Comparison of ENCODE assay signal across 23 cellular contexts in the genomic region with DNA sequence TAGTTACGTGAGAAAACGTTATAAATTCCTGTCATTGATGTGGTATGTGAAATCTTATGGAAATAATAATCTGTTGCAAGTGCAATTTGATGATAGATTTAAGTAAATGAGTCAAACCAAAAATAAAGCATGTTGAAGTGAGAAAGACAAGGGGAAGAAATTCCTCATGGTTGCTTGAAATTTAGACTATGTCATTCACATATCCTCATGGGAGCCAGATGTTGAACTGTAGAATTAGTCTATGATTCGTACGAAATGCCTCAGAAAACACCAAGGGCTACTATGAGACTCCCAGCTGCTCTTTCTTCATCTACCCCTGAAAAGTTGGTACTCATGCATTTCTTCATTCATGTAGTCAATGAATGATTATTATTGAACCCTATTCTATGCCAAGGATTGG. TPM values are rescaled to one million over a fixed set of nuclear protein-coding genes. Genes with fewer than 3 reads are reported as not detected.
"Had no signal": no experiment of that assay in that cellular context is flagged by ENCODE, and none has a peak within 500 bp of the region (broad histone marks: within the 10 kb centered on the region; RNA-seq: fewer than 3 reads in every experiment).

No MANE protein-coding gene starts in this region.

- H3K9me3 ChIP-seq: gastroesophageal sphincter, mucosa of descending colon, neutrophil, tibial artery, upper lobe of left lung, uterus had no signal

- H3K36me3 ChIP-seq: gastroesophageal sphincter, neutrophil, tibial artery, upper lobe of left lung, uterus had no signal

- H3K36me3 Mint-ChIP-seq: naive thymus-derived CD8-positive, alpha-beta T cell had no signal

- H3K27ac Mint-ChIP-seq: naive thymus-derived CD8-positive, alpha-beta T cell; stimulated activated naive CD8-positive, alpha-beta T cell treated with anti-CD3 and anti-CD28 coated beads, Interleukin-15, Interleukin-2, amounts not matched to agents 100 ng/mL and 50 ng/mL, for 24 hours had no signal

- H3K9me3 Mint-ChIP-seq: naive thymus-derived CD8-positive, alpha-beta T cell; stimulated activated naive CD8-positive, alpha-beta T cell treated with anti-CD3 and anti-CD28 coated beads, Interleukin-15, Interleukin-2, amounts not matched to agents 100 ng/mL and 50 ng/mL, for 24 hours had no signal

- H3K4me3 ChIP-seq: dorsolateral prefrontal cortex, gastroesophageal sphincter, mucosa of descending colon, skin epidermis, tibial artery, upper lobe of left lung, uterus had no signal

- H3K4me1 ChIP-seq: gastroesophageal sphincter, tibial artery, upper lobe of left lung, uterus had no signal

- ATAC-seq: gastroesophageal sphincter; left lobe of liver; mucosa of descending colon; naive thymus-derived CD8-positive, alpha-beta T cell; sciatic nerve had no signal

- DNase-seq: cortex of kidney; dorsolateral prefrontal cortex; effector CD8-positive, alpha-beta T cell; glutamatergic neuron; islet precursor cell; mammary epithelial cell; mucosa of descending colon; naive thymus-derived CD8-positive, alpha-beta T cell; posterior cingulate gyrus; stimulated activated CD4-positive, alpha-beta T cell treated with anti-CD3 and anti-CD28 coated beads, Interleukin-2, amount 100 ng/mL, for 24 hours; tibial artery; upper lobe of left lung; uterus had no signal

- H3K27me3 ChIP-seq: dorsolateral prefrontal cortex, gastroesophageal sphincter, neutrophil, tibial artery, upper lobe of left lung, uterus had no signal

- H3K27ac ChIP-seq: dorsolateral prefrontal cortex, gastroesophageal sphincter, neutrophil, skin epidermis, tibial artery, upper lobe of left lung, uterus had no signal

- H3K4me3 Mint-ChIP-seq: naive thymus-derived CD8-positive, alpha-beta T cell; stimulated activated naive CD8-positive, alpha-beta T cell treated with anti-CD3 and anti-CD28 coated beads, Interleukin-15, Interleukin-2, amounts not matched to agents 100 ng/mL and 50 ng/mL, for 24 hours had no signal

RNA-seq across cellular contexts. Expression of a gene that starts 55.7 kb away (rescaled TPM):
- total RNA-seq: fibroblast of lung, left lobe of liver, lower leg skin, mammary epithelial cell, osteocyte, pulmonary artery endothelial cell had no signal
